Comparison of ENCODE assay signal across 18 cellular contexts in genomic region chr16:72768611-72769010, GRCh38.
DNase-seq lines count a peak whose midpoint lies in the region; ATAC-seq, FAIRE-seq and TF ChIP-seq lines count a peak whose summit lies in the region.
"Had no signal": no experiment of that assay in that cellular context is flagged by ENCODE, and none has a peak within 500 bp of the region (broad histone marks: within the 10 kb centered on the region; RNA-seq: fewer than 3 reads in every experiment).

No MANE protein-coding gene starts in this region.

- no peaks in the 10 kb centered on the region for H3K27me3 Mint-ChIP-seq in activated naive CD4-positive, alpha-beta T cell treated with anti-CD3 and anti-CD28 coated beads, Interleukin-2, amount 10 ng/mL, durations not matched to agents 7 days and 5 days
- H3K27me3 Mint-ChIP-seq in activated naive CD4-positive, alpha-beta T cell treated with anti-CD3 and anti-CD28 coated beads for 36 hours (ENCODE audit: low read depth) = no peaks in the 10 kb centered on the region
- no peaks in the 10 kb centered on the region for H3K27me3 Mint-ChIP-seq in astrocyte (ENCODE audit: low read depth, unreplicated experiment)
- H3K27me3 Mint-ChIP-seq in mesothelial cell of epicardium (ENCODE audit: low read depth) = no peaks in the 10 kb centered on the region
- H3K27me3 Mint-ChIP-seq: B cell; CD4-positive, alpha-beta T cell had no signal

- H2AFZ ChIP-seq in astrocyte (ENCODE audit: low read depth, low read length) = no peak overlapping the region

- peak overlapping the region; percentile 43 for H3K27ac Mint-ChIP-seq in activated naive CD4-positive, alpha-beta T cell treated with anti-CD3 and anti-CD28 coated beads, Interleukin-2, amount 10 ng/mL, durations not matched to agents 7 days and 5 days
- H3K27ac Mint-ChIP-seq in activated naive CD4-positive, alpha-beta T cell treated with anti-CD3 and anti-CD28 coated beads for 36 hours = no peak overlapping the region
- H3K27ac Mint-ChIP-seq in astrocyte (ENCODE audit: unreplicated experiment) = no peak overlapping the region
- H3K27ac Mint-ChIP-seq in mesothelial cell of epicardium = peak overlapping the region; percentile 84
- H3K27ac Mint-ChIP-seq: B cell; CD4-positive, alpha-beta T cell had no signal

- no peak overlapping the region for H3K4me3 Mint-ChIP-seq in activated naive CD4-positive, alpha-beta T cell treated with anti-CD3 and anti-CD28 coated beads, Interleukin-2, amount 10 ng/mL, durations not matched to agents 7 days and 5 days
- no peak overlapping the region for H3K4me3 Mint-ChIP-seq in activated naive CD4-positive, alpha-beta T cell treated with anti-CD3 and anti-CD28 coated beads for 36 hours
- no peak overlapping the region for H3K4me3 Mint-ChIP-seq in astrocyte (ENCODE audit: unreplicated experiment)
- peak overlapping the region; percentile 26 for H3K4me3 Mint-ChIP-seq in mesothelial cell of epicardium
- H3K4me3 Mint-ChIP-seq: B cell; CD4-positive, alpha-beta T cell had no signal

- in situ Hi-C loops in HAP-1 (cut with MboI; ENCODE audit: low sequenced_read_pairs) (no loop called here), GM13977 (cut with MboI; ENCODE audit: low pct_unique_long_range_greater_than_20kb, low sequenced_read_pairs, unreplicated experiment) (no loop called here)

- H3K36me3 Mint-ChIP-seq in activated naive CD4-positive, alpha-beta T cell treated with anti-CD3 and anti-CD28 coated beads, Interleukin-2, amount 10 ng/mL, durations not matched to agents 7 days and 5 days = no peaks in the 10 kb centered on the region
- peaks cover 5% of the 10 kb centered on the region for H3K36me3 Mint-ChIP-seq in activated naive CD4-positive, alpha-beta T cell treated with anti-CD3 and anti-CD28 coated beads for 36 hours (ENCODE audit: low read depth)
- H3K36me3 Mint-ChIP-seq in astrocyte (ENCODE audit: low read depth, unreplicated experiment) = peaks cover 1% of the 10 kb centered on the region
- H3K36me3 Mint-ChIP-seq in mesothelial cell of epicardium = peaks cover 9% of the 10 kb centered on the region

- H3K4me2 ChIP-seq in astrocyte (ENCODE audit: low read length) = no peak overlapping the region

- intact Hi-C loops in activated naive CD4-positive, alpha-beta T cell treated with anti-CD3 and anti-CD28 coated beads for 36 hours (cut with micrococcal nuclease) = no loop called here

- peak; percentile 49 for FAIRE-seq in astrocyte (lab: Jason Lieb, UNC)
- FAIRE-seq in RCC 7860 (lab: Jason Lieb, UNC) = no peak
- FAIRE-seq: GM12878 had no signal

- H3K9me3 Mint-ChIP-seq in activated naive CD4-positive, alpha-beta T cell treated with anti-CD3 and anti-CD28 coated beads, Interleukin-2, amount 10 ng/mL, durations not matched to agents 7 days and 5 days = peaks cover 3% of the 10 kb centered on the region
- H3K9me3 Mint-ChIP-seq in activated naive CD4-positive, alpha-beta T cell treated with anti-CD3 and anti-CD28 coated beads for 36 hours = peaks cover 5% of the 10 kb centered on the region
- peaks cover 4% of the 10 kb centered on the region for H3K9me3 Mint-ChIP-seq in astrocyte (ENCODE audit: unreplicated experiment)
- H3K9me3 Mint-ChIP-seq in mesothelial cell of epicardium = peaks cover 18% of the 10 kb centered on the region

- CTCF ChIA-PET in activated naive CD4-positive, alpha-beta T cell treated with anti-CD3 and anti-CD28 coated beads, Interleukin-2, amount 10 ng/mL, durations not matched to agents 7 days and 5 days (lab: Charles Lee) = no interaction called here
- CTCF ChIA-PET in activated naive CD4-positive, alpha-beta T cell treated with anti-CD3 and anti-CD28 coated beads for 36 hours (lab: Charles Lee) = no interaction called here

- no peak overlapping the region for H3K27ac ChIP-seq in astrocyte (ENCODE audit: low read depth, low read length)
- H3K27ac ChIP-seq: HL-60 had no signal

- ATAC-seq in GM18907 (IDR thresholded peaks at IDR 0.05; ENCODE audit: unreplicated experiment) = no peak
- ATAC-seq: GM12878, HCT116 had no signal

- peaks cover 14% of the 10 kb centered on the region for H3K4me1 Mint-ChIP-seq in activated naive CD4-positive, alpha-beta T cell treated with anti-CD3 and anti-CD28 coated beads, Interleukin-2, amount 10 ng/mL, durations not matched to agents 7 days and 5 days
- H3K4me1 Mint-ChIP-seq in activated naive CD4-positive, alpha-beta T cell treated with anti-CD3 and anti-CD28 coated beads for 36 hours (ENCODE audit: low read depth) = peaks cover 5% of the 10 kb centered on the region
- H3K4me1 Mint-ChIP-seq in astrocyte (ENCODE audit: low read depth, unreplicated experiment) = peaks cover 6% of the 10 kb centered on the region
- peaks cover 35% of the 10 kb centered on the region for H3K4me1 Mint-ChIP-seq in mesothelial cell of epicardium

- H3K9me3 ChIP-seq in HAP-1 (no peaks in the 10 kb centered on the region), astrocyte (ENCODE audit: insufficient read depth, low read depth, low read length) (no peaks in the 10 kb centered on the region)

- H4K20me1 ChIP-seq in astrocyte (ENCODE audit: insufficient read depth, low read length) = no peaks in the 10 kb centered on the region

- H3K4me1 ChIP-seq in HAP-1 = peaks cover 24% of the 10 kb centered on the region
- H3K4me1 ChIP-seq in astrocyte (ENCODE audit: insufficient read depth, low read length) = no peaks in the 10 kb centered on the region

- H3K79me2 ChIP-seq in astrocyte (ENCODE audit: insufficient read depth, low read length) = no peaks in the 10 kb centered on the region

- TF ChIP-seq CTCF in astrocyte (IDR thresholded peaks at IDR 0.05; ENCODE audit: insufficient read depth, low read depth, low read length) (no peak), mesothelial cell of epicardium (IDR thresholded peaks at IDR 0.05; ENCODE audit: unreplicated experiment) (no peak), GM13977 (IDR thresholded peaks at IDR 0.05; ENCODE audit: extremely low read depth, insufficient read depth, missing control alignments) (no peak)

- no peak for DNase-seq in activated naive CD4-positive, alpha-beta T cell treated with anti-CD3 and anti-CD28 coated beads, Interleukin-2, amount 10 ng/mL, durations not matched to agents 7 days and 5 days
- DNase-seq in activated naive CD4-positive, alpha-beta T cell treated with anti-CD3 and anti-CD28 coated beads for 36 hours = no peak
- DNase-seq in HAP-1 (ENCODE audit: low spot score in 2 of 2) = peak; percentile 34 to 59
- no peak for DNase-seq in astrocyte (ENCODE audit: low read depth)
- no peak for DNase-seq in mesothelial cell of epicardium (ENCODE audit: low spot score in 2 of 2, unreplicated experiment in 2 of 2)
- DNase-seq in GM13977 (ENCODE audit: low spot score) = no peak
- DNase-seq in RCC 7860 (ENCODE audit: low spot score) = no peak
- DNase-seq: ACHN; C1 segment of cervical spinal cord; Calu3; CD4-positive, alpha-beta T cell; DMS 273 treated with DMSO at 0.1 percent for 48 hours; IMR-90 had no signal

- H3K27me3 ChIP-seq in HAP-1 (ENCODE audit: low read depth) (no peaks in the 10 kb centered on the region), astrocyte (ENCODE audit: insufficient read depth, low read length) (no peaks in the 10 kb centered on the region)

- no peaks in the 10 kb centered on the region for H3K36me3 ChIP-seq in HAP-1 (replicated peaks)
- H3K36me3 ChIP-seq in astrocyte (ENCODE audit: insufficient read depth, low read length) = no peaks in the 10 kb centered on the region

- H3K4me3 ChIP-seq in HAP-1 = no peak overlapping the region
- no peak overlapping the region for H3K4me3 ChIP-seq in astrocyte (ENCODE audit: insufficient read depth, low read depth, low read length)
- H3K4me3 ChIP-seq: GM12878 had no signal

- no peak overlapping the region for H3K9ac ChIP-seq in astrocyte (ENCODE audit: low read length)

Comparison
In these comparisons a context has a peak if more than half of its experiments do, and no peak if none do; other contexts are left out.
1. H3K27ac Mint-ChIP-seq: peak in activated naive CD4-positive, alpha-beta T cell treated with anti-CD3 and anti-CD28 coated beads, Interleukin-2, amount 10 ng/mL, durations not matched to agents 7 days and 5 days (single experiment) and mesothelial cell of epicardium (single experiment); none in activated naive CD4-positive, alpha-beta T cell treated with anti-CD3 and anti-CD28 coated beads for 36 hours (single experiment) and astrocyte (single experiment).
2. DNase-seq: peak in HAP-1 (2 of 2); none in activated naive CD4-positive, alpha-beta T cell treated with anti-CD3 and anti-CD28 coated beads, Interleukin-2, amount 10 ng/mL, durations not matched to agents 7 days and 5 days (single experiment), activated naive CD4-positive, alpha-beta T cell treated with anti-CD3 and anti-CD28 coated beads for 36 hours (single experiment), astrocyte (single experiment), mesothelial cell of epicardium (0 of 2), GM13977 (single experiment) and RCC 7860 (single experiment).